ENCODE assay signal across 1 cellular context in genomic region chr7:92836489-92837213, GRCh38.
TF ChIP-seq lines count a peak whose summit lies in the region.

TSS of gene CDK6 (minus strand) at chr7:92836573. CDS start at chr7:92833323, 3,250 bp downstream.

TF ChIP-seq in K562, 482 proteins besides CTCF, POLR2A, EP300 and RAD21 (continued from another document and continues in another):
- TF ChIP-seq E2F1 (CRISPR knock-in tag; IDR thresholded peaks at IDR 0.05) (no peak), TAL1 (IDR thresholded peaks at IDR 0.05) (no peak), POLR3A (IDR thresholded peaks at IDR 0.05; ENCODE audit: borderline replicate concordance, extremely low read depth, insufficient read depth, insufficient read length) (no peak), STAT6 (CRISPR knock-in tag; IDR thresholded peaks at IDR 0.05) (no peak), DEAF1 (CRISPR knock-in tag; IDR thresholded peaks at IDR 0.05) (no peak), GABPB1 (CRISPR knock-in tag; IDR thresholded peaks at IDR 0.05) (0 out of 2 replicates have a peak, but pooled peaks have one; percentile 16), MNT (conservative IDR thresholded peaks at IDR 0.05) (peak in 1 of 2 experiments; percentile 8; a peak in 2 of 4 replicates), MLLT1 (IDR thresholded peaks at IDR 0.05) (no peak), BRF1 (IDR thresholded peaks at IDR 0.05; ENCODE audit: borderline replicate concordance, extremely low read depth, insufficient read length) (no peak), ZNF143 (CRISPR knock-in tag; IDR thresholded peaks at IDR 0.05) (no peak), CSDE1 (IDR thresholded peaks at IDR 0.05) (no peak), HBP1 (CRISPR knock-in tag; IDR thresholded peaks at IDR 0.05) (no peak), LARP7 (IDR thresholded peaks at IDR 0.05) (no peak), EWSR1 (IDR thresholded peaks at IDR 0.05; ENCODE audit: borderline replicate concordance, low read depth, partially characterized antibody) (no peak), TCF3 (CRISPR knock-in tag; IDR thresholded peaks at IDR 0.05) (no peak), EHMT2 (IDR thresholded peaks at IDR 0.05) (no peak), ZNF217 (CRISPR knock-in tag; IDR thresholded peaks at IDR 0.05) (no peak), ZC3H11A (IDR thresholded peaks at IDR 0.05; ENCODE audit: low read depth, low read length) (no peak), ZNF212 (CRISPR knock-in tag; IDR thresholded peaks at IDR 0.05) (no peak), SIN3B (IDR thresholded peaks at IDR 0.05; ENCODE audit: low read depth) (0 out of 2 replicates have a peak, but pooled peaks have one; percentile 38), TFE3 (CRISPR knock-in tag; IDR thresholded peaks at IDR 0.05) (no peak), ZZZ3 (IDR thresholded peaks at IDR 0.05) (no peak), BCL6 (CRISPR knock-in tag; IDR thresholded peaks at IDR 0.05) (no peak), RBM34 (IDR thresholded peaks at IDR 0.05; ENCODE audit: borderline replicate concordance, insufficient read depth, low read length) (no peak), TRIM24 (IDR thresholded peaks at IDR 0.05) (no peak), CREB5 (CRISPR knock-in tag; IDR thresholded peaks at IDR 0.05) (no peak), RBM15 (IDR thresholded peaks at IDR 0.05; ENCODE audit: insufficient read depth, low read length) (no peak), HLTF (IDR thresholded peaks at IDR 0.05) (no peak), ZNF232 (CRISPR knock-in tag; IDR thresholded peaks at IDR 0.05) (no peak), BDP1 (IDR thresholded peaks at IDR 0.05; ENCODE audit: insufficient read depth, insufficient read length) (no peak), GABPB2 (CRISPR knock-in tag; conservative IDR thresholded peaks at IDR 0.05) (no peak), CLOCK (CRISPR knock-in tag; IDR thresholded peaks at IDR 0.05; ENCODE audit: borderline replicate concordance) (no peak), TAF9B (IDR thresholded peaks at IDR 0.05; ENCODE audit: partially characterized antibody) (no peak), ZNF830 (CRISPR knock-in tag; IDR thresholded peaks at IDR 0.05) (no peak), ZNF57 (CRISPR knock-in tag; IDR thresholded peaks at IDR 0.05) (no peak), SIN3A (IDR thresholded peaks at IDR 0.05; ENCODE audit: borderline replicate concordance in 2 of 2, control insufficient read depth in 1 of 2, low read depth in 2 of 2, low read length in 2 of 2) (peak; percentile 15 to 92; a peak in 1 of 4 replicates), U2AF2 (optimal IDR thresholded peaks at IDR 0.05; ENCODE audit: low read depth, low read length) (no peak), FOXJ2 (tag; IDR thresholded peaks at IDR 0.05) (no peak), ZBTB8A (IDR thresholded peaks at IDR 0.05; ENCODE audit: partially characterized antibody) (no peak), HNRNPK (IDR thresholded peaks at IDR 0.05; ENCODE audit: low read depth, low read length, poor library complexity, severe bottlenecking) (no peak), MXD1 (CRISPR knock-in tag; IDR thresholded peaks at IDR 0.05; ENCODE audit: borderline replicate concordance, poor library complexity, severe bottlenecking) (no peak), SAP30 (IDR thresholded peaks at IDR 0.05; ENCODE audit: borderline replicate concordance, insufficient read depth, low read depth, low read length, poor library complexity, severe bottlenecking) (no peak), MAFK (IDR thresholded peaks at IDR 0.05; ENCODE audit: low read length) (no peak), GTF2F1 (IDR thresholded peaks at IDR 0.05; ENCODE audit: low read depth, low read length) (no peak), TBL1XR1 (IDR thresholded peaks at IDR 0.05; ENCODE audit: low read length in 2 of 2) (no peak), YY1 (IDR thresholded peaks at IDR 0.05; ENCODE audit: borderline replicate concordance in 1 of 3, control insufficient read depth in 1 of 3, extremely low read depth in 1 of 3, insufficient read depth in 3 of 3, insufficient read length in 1 of 3, insufficient replicate concordance in 2 of 3, low read depth in 1 of 3, low read length in 2 of 3) (peak in 2 of 3 experiments; percentile 71 to 80), ZNF785 (CRISPR knock-in tag; IDR thresholded peaks at IDR 0.05) (no peak), ATF6 (CRISPR knock-in tag; IDR thresholded peaks at IDR 0.05) (no peak)
